In the genomic region with DNA sequence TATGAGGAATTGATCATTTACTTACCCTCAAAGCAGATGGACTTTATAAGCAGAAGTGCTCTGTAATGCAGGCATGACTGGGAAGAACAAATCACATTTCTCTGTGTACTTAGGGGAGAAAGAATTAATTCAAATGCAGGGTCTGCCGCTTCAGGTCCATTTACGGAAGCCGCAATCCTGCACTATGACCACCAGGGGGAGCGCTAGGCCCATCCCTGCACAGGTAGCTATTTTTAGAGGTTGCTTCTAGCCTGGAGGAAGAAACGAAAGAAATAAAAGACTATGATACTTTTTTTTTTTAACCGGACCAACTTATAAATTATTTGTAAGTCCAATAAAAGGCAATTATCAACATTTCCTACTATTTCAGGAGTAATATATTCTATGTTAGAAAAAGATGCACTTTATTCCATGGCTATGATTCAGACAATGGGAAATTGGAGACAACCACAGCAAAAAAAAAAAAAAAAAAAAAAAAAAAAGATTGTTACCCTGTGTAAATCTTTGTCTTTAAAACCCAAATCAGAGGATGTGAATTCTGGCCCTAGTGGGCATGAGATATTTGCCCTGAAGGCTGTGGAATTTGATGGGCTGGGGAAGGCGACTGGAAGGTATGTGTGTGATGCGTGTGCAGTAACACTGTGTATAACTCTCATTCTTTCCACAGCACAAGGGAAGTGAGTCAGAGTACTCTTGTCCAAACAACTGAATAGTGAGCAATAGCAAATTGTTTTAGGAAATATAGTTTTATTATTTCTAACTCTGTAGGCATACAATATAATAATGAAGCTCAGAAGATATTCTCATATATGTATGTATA, we compare ENCODE assay signal across 9 cellular contexts. TPM values are rescaled to one million over a fixed set of nuclear protein-coding genes. Genes with fewer than 3 reads are reported as not detected.
DNase-seq lines count a peak whose midpoint lies in the region; ATAC-seq and TF ChIP-seq lines count a peak whose summit lies in the region.
"Had no signal": no experiment of that assay in that cellular context is flagged by ENCODE, and none has a peak within 500 bp of the region (broad histone marks: within the 10 kb centered on the region; RNA-seq: fewer than 3 reads in every experiment).

No MANE protein-coding gene starts in this region.

- DNase-seq in HK-2 (ENCODE audit: unreplicated experiment): peak; percentile 55
- peak; percentile 51 for DNase-seq in Panc1 (ENCODE audit: low read depth, low spot score)
- DNase-seq in activated T-cell treated with anti-CD3 and anti-CD28 coated beads, Interleukin-2, amount 50 U/mL, for 48 hours: peak; percentile 71 to 77
- DNase-seq in fibroblast of mammary gland (ENCODE audit: low read depth): peak; percentile 93
- peak; percentile 75 for DNase-seq in neuronal stem cell (ENCODE audit: low spot score)
- peak; percentile 72 for DNase-seq in stomach

- H2AK5ac ChIP-seq in neuronal stem cell (ENCODE audit: low read depth, low read length): no peak overlapping the region

- H3K4me3 ChIP-seq in Panc1 (ENCODE audit: low read depth in 2 of 2, low read length in 2 of 2) (no peak overlapping the region), fibroblast of mammary gland (ENCODE audit: control insufficient read depth, low read depth, low read length) (no peak overlapping the region), neuronal stem cell (ENCODE audit: low read length in 2 of 2) (no peak overlapping the region), stomach (peak overlapping the region in 1 of 4 donors; percentile 5)

- POLR2A ChIA-PET in Panc1 (lab: Charles Lee): no interaction called here

- no TSS peak for BruUV-seq in Panc1 (replicated peaks; lab: Mats Ljungman, UMichigan)

- H2AFZ ChIP-seq in neuronal stem cell (ENCODE audit: low read length): no peak overlapping the region

- no peaks in the 10 kb centered on the region for H3K36me3 ChIP-seq in Panc1 (ENCODE audit: control insufficient read depth, insufficient read depth, low read length)
- no peaks in the 10 kb centered on the region for H3K36me3 ChIP-seq in neuronal stem cell (replicated peaks in 1 of 2; ENCODE audit: control insufficient read depth in 2 of 2, insufficient read depth in 2 of 2, low read length in 2 of 2)
- H3K36me3 ChIP-seq in stomach: no peaks in the 10 kb centered on the region

- H3K23ac ChIP-seq in neuronal stem cell (ENCODE audit: low read depth, low read length, poor library complexity): no peak overlapping the region

- H2BK12ac ChIP-seq in neuronal stem cell (ENCODE audit: low read length): no peak overlapping the region

- ATAC-seq in GM19043 (IDR thresholded peaks at IDR 0.05; ENCODE audit: low read depth, unreplicated experiment) (peak; percentile 85), Panc1 (peak; percentile 82)

- no CpG with 5 or more reads among the region's 8 CpGs for WGBS in neuronal stem cell (ENCODE audit: extremely low coverage in 2 of 2, insufficient read length in 2 of 2, insufficient replicate concordance in 1 of 2), 2 donors
- WGBS in stomach, 5 donors: 10 to 19% (median 15%) methylated on average over 8 of the region's 8 CpGs

- TF ChIP-seq CTCF in C4-2B (conservative IDR thresholded peaks at IDR 0.05) (peak; percentile 98), Panc1 (IDR thresholded peaks at IDR 0.05) (peak; percentile 96), fibroblast of mammary gland (conservative IDR thresholded peaks at IDR 0.05; ENCODE audit: control insufficient read depth, insufficient read depth, low read depth, low read length) (peak; percentile 99), stomach (IDR thresholded peaks at IDR 0.05) (peak in 6 of 7 experiments; percentile 82 to 100 (median 96))

- H3K9me3 ChIP-seq in Panc1 (ENCODE audit: control insufficient read depth, insufficient read depth, low read depth, low read length) (no peaks in the 10 kb centered on the region), neuronal stem cell (replicated peaks in 1 of 2; ENCODE audit: control insufficient read depth in 2 of 2, insufficient read depth in 1 of 2, low read depth in 1 of 2, low read length in 2 of 2) (no peaks in the 10 kb centered on the region), stomach (no peaks in the 10 kb centered on the region)

- intact Hi-C loops in Panc1 (cut with micrococcal nuclease; ENCODE audit: unreplicated experiment): loop anchor here (2.0 to 10.0 kb wide), 4 partner anchors 133 to 1215 kb away; a partner anchor contains a TSS
- intact Hi-C loops in stomach (cut with DNase I; ENCODE audit: low total_unique reads): no loop called here

- H3K27ac ChIP-seq in C4-2B (no peak overlapping the region), Panc1 (ENCODE audit: low read length) (no peak overlapping the region), neuronal stem cell (replicated peaks; ENCODE audit: low read length) (no peak overlapping the region), stomach (peak overlapping the region in 1 of 5 donors; percentile 35)

- H2BK120ac ChIP-seq in neuronal stem cell (ENCODE audit: low read depth, low read length): no peak overlapping the region

- TF ChIP-seq EP300 in stomach (IDR thresholded peaks at IDR 0.05): no peak

- CTCF ChIA-PET in Panc1 (lab: Charles Lee): interaction anchor here (0.6 to 1.3 kb wide), 5 partner anchors 11 to 799 kb away, joined by 3 to 6 read pairs (median 3); no protein-coding TSS in a partner anchor

- in situ Hi-C loops in Panc1 (cut with HindIII; ENCODE audit: low pct_unique_long_range_greater_than_20kb, low sequenced_read_pairs): no loop called here

- H3K9ac ChIP-seq in neuronal stem cell (ENCODE audit: low read depth, low read length, poor library complexity): no peak overlapping the region

- no peak overlapping the region for H2BK15ac ChIP-seq in neuronal stem cell (ENCODE audit: low read length)

- no peak overlapping the region for H2BK5ac ChIP-seq in neuronal stem cell (ENCODE audit: low read length)

- no peak overlapping the region for H3K14ac ChIP-seq in neuronal stem cell (ENCODE audit: low read length)

- TF ChIP-seq POLR2A in stomach (IDR thresholded peaks at IDR 0.05): no peak

- peaks cover 3% of the 10 kb centered on the region; the same call in 1 of the 2 replicates for H3K27me3 ChIP-seq in Panc1 (ENCODE audit: control insufficient read depth, insufficient read depth, low read length)
- peaks cover 0 to 4% (median 0%) of the 10 kb centered on the region in 3 experiments for H3K27me3 ChIP-seq in neuronal stem cell (ENCODE audit: control insufficient read depth in 3 of 3, insufficient read depth in 3 of 3, low read depth in 1 of 3, low read length in 3 of 3)
- H3K27me3 ChIP-seq in stomach: peaks cover 0 to 19% (median 0%) of the 10 kb centered on the region in 3 donors

- no peak overlapping the region for H4K91ac ChIP-seq in neuronal stem cell (ENCODE audit: low read depth, low read length, poor library complexity)

- H3K4ac ChIP-seq in neuronal stem cell (ENCODE audit: low read length): no peak overlapping the region

- no peaks in the 10 kb centered on the region for H3K79me1 ChIP-seq in neuronal stem cell (ENCODE audit: low read depth, low read length)

- H3K4me1 ChIP-seq in Panc1 (ENCODE audit: control insufficient read depth, insufficient read depth, low read length): no peaks in the 10 kb centered on the region
- H3K4me1 ChIP-seq in neuronal stem cell (ENCODE audit: control insufficient read depth in 2 of 2, insufficient read depth in 1 of 2, low read depth in 1 of 2, low read length in 2 of 2): peaks cover 0 to 1% of the 10 kb centered on the region in 2 donors
- H3K4me1 ChIP-seq in stomach: peaks cover 0 to 7% (median 3%) of the 10 kb centered on the region in 4 donors

- H3K4me2 ChIP-seq in neuronal stem cell (ENCODE audit: insufficient read depth, low read length, poor library complexity, severe bottlenecking): no peak overlapping the region

- H3K18ac ChIP-seq in neuronal stem cell (ENCODE audit: low read length): no peak overlapping the region

- H4K8ac ChIP-seq in neuronal stem cell (ENCODE audit: low read depth, low read length): no peak overlapping the region

RNA-seq across cellular contexts. Expression of a gene that starts 12.9 kb away (rescaled TPM):
- total RNA-seq in Panc1 (2021; ENCODE audit: unreplicated experiment): 0.49 TPM
- polyA plus RNA-seq in Panc1 (2012; ENCODE audit: insufficient read length): not detected
- 0.59 TPM for polyA plus RNA-seq in neuronal stem cell (2013, experiment 1 of 2)
- polyA plus RNA-seq in neuronal stem cell (2013, experiment 2 of 2): 0.60 TPM
- 1 to 10 TPM in 1 of 5 donors, under 1 TPM in 1, not detected in 3; 0.45 to 2.2 TPM for total RNA-seq in stomach
- 1 to 10 TPM in 1 of 3 donors, under 1 TPM in 2; 0.31 to 1.1 (median 0.75) TPM for polyA plus RNA-seq in stomach
- total RNA-seq: T-helper 2 cell treated with Interferon-gamma antibody and Interleukin-4, amounts not matched to agents 100 ng/mL and 5 ng/mL, for 36 hours had no signal

RNA-seq across cellular contexts. Expression of a gene that starts 22.5 kb away (rescaled TPM):
- total RNA-seq in Panc1 (2021; ENCODE audit: unreplicated experiment) (not detected), stomach (not detected)
- not detected for polyA plus RNA-seq in Panc1 (2012; ENCODE audit: insufficient read length)
- polyA plus RNA-seq in neuronal stem cell (2013, experiment 1 of 2): not detected
- polyA plus RNA-seq in neuronal stem cell (2013, experiment 2 of 2): not detected
- polyA plus RNA-seq in stomach: under 1 TPM in 2 of 3 donors, not detected in 1; 0.25 to 0.38 TPM
- total RNA-seq: T-helper 2 cell treated with Interferon-gamma antibody and Interleukin-4, amounts not matched to agents 100 ng/mL and 5 ng/mL, for 36 hours had no signal
